19 cellular contexts compared by ENCODE assay signal in the genomic region with DNA sequence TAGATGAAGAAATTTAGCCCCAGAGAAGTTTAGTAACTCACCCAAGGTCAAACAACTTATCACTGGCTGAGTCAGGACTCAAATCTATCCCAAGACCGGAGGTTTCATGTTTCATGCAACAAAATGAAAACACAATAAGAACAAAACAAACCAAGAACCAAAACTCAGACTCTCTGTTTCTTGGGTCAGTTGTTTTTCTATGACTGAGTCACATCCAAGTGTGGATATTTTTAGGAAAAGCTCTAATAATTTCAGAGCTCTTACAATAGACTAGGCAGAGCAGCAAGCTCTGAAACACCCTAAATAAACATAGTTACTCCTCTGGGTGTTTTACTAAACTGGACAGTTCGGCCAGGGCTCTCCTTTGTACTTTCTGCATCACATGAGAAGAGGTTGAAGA.
DNase-seq lines count a peak whose midpoint lies in the region; ATAC-seq, FAIRE-seq and TF ChIP-seq lines count a peak whose summit lies in the region.
"Had no signal": no experiment of that assay in that cellular context is flagged by ENCODE, and none has a peak within 500 bp of the region (broad histone marks: within the 10 kb centered on the region; RNA-seq: fewer than 3 reads in every experiment).

No MANE protein-coding gene starts in this region.

- peaks cover 11% of the 10 kb centered on the region for H3K27me3 Mint-ChIP-seq in astrocyte (ENCODE audit: low read depth, unreplicated experiment)

- H3K9me3 Mint-ChIP-seq in astrocyte (ENCODE audit: unreplicated experiment): no peaks in the 10 kb centered on the region
- H3K9me3 Mint-ChIP-seq: nephron had no signal

- no peak overlapping the region for H3K27ac ChIP-seq in astrocyte (ENCODE audit: low read depth, low read length)
- H3K27ac ChIP-seq in smooth muscle cell (ENCODE audit: low read depth): no peak overlapping the region
- H3K27ac ChIP-seq: BLaER1 treated with 17β-estradiol and CSF1 and Interleukin-3, amounts not matched to agents 10 nM and 100 nM; body of pancreas; gastrocnemius medialis; VCaP had no signal

- H3K36me3 ChIP-seq in astrocyte (ENCODE audit: insufficient read depth, low read length): no peaks in the 10 kb centered on the region
- H3K36me3 ChIP-seq in smooth muscle cell (ENCODE audit: low read depth): no peaks in the 10 kb centered on the region
- H3K36me3 ChIP-seq: BLaER1 treated with 17β-estradiol and CSF1 and Interleukin-3, amounts not matched to agents 10 nM and 100 nM; gastrocnemius medialis had no signal

- H3K9ac ChIP-seq in astrocyte (ENCODE audit: low read length) (peak overlapping the region; percentile 1), smooth muscle cell (ENCODE audit: low read depth) (no peak overlapping the region)
- H3K9ac ChIP-seq: BLaER1 treated with 17β-estradiol and CSF1 and Interleukin-3, amounts not matched to agents 10 nM and 100 nM had no signal

- no peak overlapping the region for H3K4me3 Mint-ChIP-seq in astrocyte (ENCODE audit: unreplicated experiment)
- H3K4me3 Mint-ChIP-seq: nephron had no signal

- H3K4me1 ChIP-seq in astrocyte (ENCODE audit: insufficient read depth, low read length) (peaks cover 10% of the 10 kb centered on the region), smooth muscle cell (ENCODE audit: low read depth) (no peaks in the 10 kb centered on the region)
- H3K4me1 ChIP-seq: BLaER1 treated with 17β-estradiol and CSF1 and Interleukin-3, amounts not matched to agents 10 nM and 100 nM; body of pancreas; gastrocnemius medialis had no signal

- H3K36me3 Mint-ChIP-seq in astrocyte (ENCODE audit: low read depth, unreplicated experiment): no peaks in the 10 kb centered on the region

- DNase-seq in HT1080 (ENCODE audit: low read depth) (peak; percentile 18), astrocyte (ENCODE audit: low read depth) (peak; percentile 16), fibroblast of the aortic adventitia (ENCODE audit: low read depth) (peak; percentile 70), smooth muscle cell of the brain vasculature (ENCODE audit: low read depth, low spot score) (peak; percentile 49), SHP77 (lab: John Stamatoyannopoulos, UW) (no peak), smooth muscle cell (lab: John Stamatoyannopoulos, UW; ENCODE audit: unreplicated experiment) (no peak)
- DNase-seq: activated gamma-delta T cell; body of pancreas; effector CD4-positive, alpha-beta T cell; gastrocnemius medialis; NCI-H2029; NCI-H526; stimulated activated CD4-positive, alpha-beta T cell treated with anti-CD3 and anti-CD28 coated beads, Interleukin-1b, Interleukin-23, amount 100 ng/mL, for 48 hours had no signal

- H3K27ac Mint-ChIP-seq in astrocyte (ENCODE audit: unreplicated experiment): no peak overlapping the region
- H3K27ac Mint-ChIP-seq: nephron had no signal

- H4K20me1 ChIP-seq in astrocyte (ENCODE audit: insufficient read depth, low read length) (no peaks in the 10 kb centered on the region), smooth muscle cell (ENCODE audit: low read depth) (no peaks in the 10 kb centered on the region)
- H4K20me1 ChIP-seq: BLaER1 treated with 17β-estradiol and CSF1 and Interleukin-3, amounts not matched to agents 10 nM and 100 nM had no signal

- peaks cover 8% of the 10 kb centered on the region for H3K4me1 Mint-ChIP-seq in astrocyte (ENCODE audit: low read depth, unreplicated experiment)
- H3K4me1 Mint-ChIP-seq: nephron had no signal

- WGBS in smooth muscle cell (ENCODE audit: low lambda C conversion rate): 74% methylated on average over 2 of the region's 2 CpGs

- no peak overlapping the region for H3K4me3 ChIP-seq in astrocyte (ENCODE audit: insufficient read depth, low read depth, low read length)
- no peak overlapping the region for H3K4me3 ChIP-seq in fibroblast of the aortic adventitia (ENCODE audit: low read depth, low read length)
- no peak overlapping the region for H3K4me3 ChIP-seq in smooth muscle cell
- H3K4me3 ChIP-seq: BLaER1 treated with 17β-estradiol and CSF1 and Interleukin-3, amounts not matched to agents 10 nM and 100 nM; body of pancreas; gastrocnemius medialis; lung had no signal

- ATAC-seq in GM18907 (IDR thresholded peaks at IDR 0.05; ENCODE audit: unreplicated experiment): no peak
- ATAC-seq: body of pancreas, gastrocnemius medialis, Panc1 had no signal

- H3K27me3 ChIP-seq in astrocyte (ENCODE audit: insufficient read depth, low read length) (no peaks in the 10 kb centered on the region), smooth muscle cell (ENCODE audit: low read depth) (peaks cover 3% of the 10 kb centered on the region)
- H3K27me3 ChIP-seq: BLaER1 treated with 17β-estradiol and CSF1 and Interleukin-3, amounts not matched to agents 10 nM and 100 nM; body of pancreas; gastrocnemius medialis had no signal

- H3K9me3 ChIP-seq in astrocyte (ENCODE audit: insufficient read depth, low read depth, low read length) (no peaks in the 10 kb centered on the region), smooth muscle cell (replicated peaks; ENCODE audit: low read depth) (no peaks in the 10 kb centered on the region)
- H3K9me3 ChIP-seq: BLaER1 treated with 17β-estradiol and CSF1 and Interleukin-3, amounts not matched to agents 10 nM and 100 nM; body of pancreas; gastrocnemius medialis had no signal

- H3F3A ChIP-seq in smooth muscle cell (ENCODE audit: low read depth): no peaks in the 10 kb centered on the region

- H2AFZ ChIP-seq in astrocyte (ENCODE audit: low read depth, low read length) (no peak overlapping the region), smooth muscle cell (ENCODE audit: low read depth) (no peak overlapping the region)

- H3K4me2 ChIP-seq in astrocyte (ENCODE audit: low read length) (peak overlapping the region; percentile 31), smooth muscle cell (no peak overlapping the region)
- H3K4me2 ChIP-seq: BLaER1 treated with 17β-estradiol and CSF1 and Interleukin-3, amounts not matched to agents 10 nM and 100 nM had no signal

- FAIRE-seq in astrocyte (lab: Jason Lieb, UNC): no peak

- TF ChIP-seq CTCF in astrocyte (IDR thresholded peaks at IDR 0.05; ENCODE audit: insufficient read depth, low read depth, low read length): no peak
- no peak for TF ChIP-seq CTCF in fibroblast of the aortic adventitia (IDR thresholded peaks at IDR 0.05; ENCODE audit: insufficient read depth, low read length)
- TF ChIP-seq CTCF in smooth muscle cell (IDR thresholded peaks at IDR 0.05; ENCODE audit: borderline replicate concordance, insufficient read depth, poor library complexity, severe bottlenecking): no peak

- H3K79me2 ChIP-seq in astrocyte (ENCODE audit: insufficient read depth, low read length): no peaks in the 10 kb centered on the region
- no peaks in the 10 kb centered on the region for H3K79me2 ChIP-seq in smooth muscle cell (ENCODE audit: low read depth)

Comparison
In these comparisons a context has a peak if more than half of its experiments do, and no peak if none do; other contexts are left out.
1. DNase-seq: peak in HT1080 (single experiment), astrocyte (single experiment), fibroblast of the aortic adventitia (single experiment) and smooth muscle cell of the brain vasculature (single experiment); none in SHP77 (0 of 2) and smooth muscle cell (single experiment).